ENCODE assay signal across 8 cellular contexts in genomic region chr17:56833812-56834379, GRCh38. TPM values are rescaled to one million over a fixed set of nuclear protein-coding genes. Genes with fewer than 3 reads are reported as not detected.
DNase-seq lines count a peak whose midpoint lies in the region; ATAC-seq, FAIRE-seq and TF ChIP-seq lines count a peak whose summit lies in the region.

Gene C17orf67 (minus strand): TSS chr17:56833920. CDS start chr17:56815810, 18,110 bp downstream.
Gene DGKE (plus strand): TSS chr17:56834151. CDS start chr17:56834796, 645 bp downstream.

- CTCF ChIA-PET in endothelial cell of umbilical vein (lab: Charles Lee), result interaction anchor here (0.6 to 7.8 kb wide), 7 partner anchors 8 to 894 kb away, joined by 3 to 71 read pairs (median 4); partner anchors contain the start of gene TRIM25

- no peaks in the 10 kb centered on the region for H3K9me3 ChIP-seq in endothelial cell of umbilical vein (replicated peaks; ENCODE audit: control insufficient read depth, insufficient read depth, low read length)
- no peaks in the 10 kb centered on the region for H3K9me3 ChIP-seq in mononuclear cell (ENCODE audit: low read depth, low read length)

- dilution Hi-C loops in endothelial cell of umbilical vein (cut with MboI; ENCODE audit: extremely low pct_ligation_motif_present, low sequenced_read_pairs), result no loop called here

- peaks cover 29% of the 10 kb centered on the region for H3K79me2 ChIP-seq in endothelial cell of umbilical vein (ENCODE audit: control insufficient read depth, insufficient read depth, low read length)

- H3K27ac ChIP-seq in endothelial cell of umbilical vein (ENCODE audit: insufficient read depth, low read depth, low read length), result peak within 1 kb of the TSS; percentile 83

- H4K20me1 ChIP-seq in endothelial cell of umbilical vein (replicated peaks; ENCODE audit: control insufficient read depth, extremely low read depth, insufficient read depth, low read length), result no peaks in the 10 kb centered on the region

- no peak for TF ChIP-seq CTCF in endothelial cell of umbilical vein (IDR thresholded peaks at IDR 0.05; ENCODE audit: extremely low read depth in 1 of 2, insufficient read depth in 1 of 2, low read depth in 1 of 2, low read length in 2 of 2)

- intact Hi-C loops in endothelial cell of umbilical vein (cut with micrococcal nuclease), result loop anchor here (1.0 kb wide), 4 partner anchors 15 to 103 kb away; partner anchors contain the start of gene TRIM25

- peak; percentile 56 for TF ChIP-seq POLR2A in endothelial cell of umbilical vein (IDR thresholded peaks at IDR 0.05; ENCODE audit: low read depth, low read length)

- peak within 1 kb of the TSS; percentile 81 for H3K4me2 ChIP-seq in endothelial cell of umbilical vein (ENCODE audit: insufficient read depth, low read length)

- ATAC-seq in GM21390 (IDR thresholded peaks at IDR 0.05; ENCODE audit: unreplicated experiment), result peak; percentile 64

- DNase-seq in Caki2 (ENCODE audit: low read depth), result peak; percentile 88
- peak; percentile 99 for DNase-seq in HTR-8/SVneo (ENCODE audit: insufficient read length, low spot score)
- peak; percentile 83 to 92 for DNase-seq in NOMO-1 (lab: John Stamatoyannopoulos, UW; ENCODE audit: unreplicated experiment in 2 of 2)
- peak; percentile 99 for DNase-seq in activated CD8-positive, alpha-beta memory T cell treated with anti-CD3 and anti-CD28 coated beads, Interleukin-2, amount 50 U/mL, for 48 hours
- peak; percentile 97 for DNase-seq in endothelial cell of umbilical vein (ENCODE audit: low read depth, low spot score)
- DNase-seq in stimulated activated CD8-positive, alpha-beta memory T cell treated with anti-CD3 and anti-CD28 coated beads, Interleukin-2, amount 100 ng/mL, for 48 hours (ENCODE audit: low read depth in 2 of 2), result peak; percentile 98 to 99

- BruUV-seq in endothelial cell of umbilical vein (replicated peaks; lab: Mats Ljungman, UMichigan), result no TSS peak

- H3K4me3 ChIP-seq in endothelial cell of umbilical vein (replicated peaks in 1 of 3; ENCODE audit: insufficient read depth in 1 of 3, low read depth in 1 of 3, low read length in 3 of 3), result peak within 1 kb of the TSS; percentile 76 to 77 (median 77)
- H3K4me3 ChIP-seq in mononuclear cell (ENCODE audit: low read length), result peak within 1 kb of the TSS; percentile 69

- POLR2A ChIA-PET in endothelial cell of umbilical vein (lab: Charles Lee), result interaction anchor here (0.6 to 1.8 kb wide), 4 partner anchors 34 to 1159 kb away, joined by 3 to 7 read pairs (median 6); partner anchors contain the start of gene TRIM25

- peak; percentile 100 for FAIRE-seq in HTR-8/SVneo (lab: Jason Lieb, UNC)
- peak; percentile 85 for FAIRE-seq in endothelial cell of umbilical vein (lab: Jason Lieb, UNC)

- H3K36me3 ChIP-seq in endothelial cell of umbilical vein (ENCODE audit: control insufficient read depth in 2 of 2, extremely low read depth in 1 of 2, insufficient read depth in 2 of 2, low read length in 2 of 2), result peaks cover 0 to 2% of the 10 kb centered on the region in 2 experiments

- H3K9me1 ChIP-seq in endothelial cell of umbilical vein (replicated peaks; ENCODE audit: control insufficient read depth, extremely low read depth, insufficient read depth, low read length), result no peaks in the 10 kb centered on the region

- H3K27me3 ChIP-seq in endothelial cell of umbilical vein (ENCODE audit: control insufficient read depth in 2 of 2, insufficient read depth in 2 of 2, low read length in 2 of 2) (no peaks in the 10 kb centered on the region), mononuclear cell (ENCODE audit: insufficient read depth, low read length) (no peaks in the 10 kb centered on the region)

- peak within 1 kb of the TSS; percentile 84 for H2AFZ ChIP-seq in endothelial cell of umbilical vein (ENCODE audit: low read depth, low read length)

- H3K4me1 ChIP-seq in endothelial cell of umbilical vein (ENCODE audit: control insufficient read depth, extremely low read depth, insufficient read depth, low read length) (peaks cover 45% of the 10 kb centered on the region), mononuclear cell (ENCODE audit: insufficient read depth, low read length) (peaks cover 35% of the 10 kb centered on the region)

- peak within 1 kb of the TSS; percentile 83 for H3K9ac ChIP-seq in endothelial cell of umbilical vein (replicated peaks; ENCODE audit: extremely low read depth, insufficient read depth, low read length)

- in situ Hi-C loops in Caki2 (cut with HindIII; ENCODE audit: low pct_unique_long_range_greater_than_20kb, low sequenced_read_pairs), result no loop called here

TF ChIP-seq in endothelial cell of umbilical vein, 7 proteins besides CTCF, POLR2A, EP300 and RAD21:
- peak; percentile 79 for TF ChIP-seq POLR2AphosphoS5 (IDR thresholded peaks at IDR 0.05; ENCODE audit: insufficient read depth, low read depth, low read length)
- TF ChIP-seq JUN (IDR thresholded peaks at IDR 0.05; ENCODE audit: borderline replicate concordance, insufficient read depth, insufficient read length, low read depth), result no peak
- no peak for TF ChIP-seq MYC (IDR thresholded peaks at IDR 0.05; ENCODE audit: low read depth, low read length)
- TF ChIP-seq, protein P1, sequence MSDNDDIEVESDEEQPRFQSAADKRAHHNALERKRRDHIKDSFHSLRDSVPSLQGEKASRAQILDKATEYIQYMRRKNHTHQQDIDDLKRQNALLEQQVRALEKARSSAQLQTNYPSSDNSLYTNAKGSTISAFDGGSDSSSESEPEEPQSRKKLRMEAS (IDR thresholded peaks at IDR 0.05; ENCODE audit: insufficient read depth, insufficient read length), result peak; percentile 52
- no peak for TF ChIP-seq EZH2 (IDR thresholded peaks at IDR 0.05; ENCODE audit: borderline replicate concordance, low read depth, low read length, severe bottlenecking)

RNA-seq across cellular contexts. Expression of gene C17orf67, which starts in this region (rescaled TPM):
- 3.2 and 3.5 TPM in 2 replicates for total RNA-seq in Caki2 (2014; rRNA removed; shearing (Covaris generic); ENCODE audit: low replicate concordance)
- 5.6 and 5.8 TPM in 2 replicates for total RNA-seq in endothelial cell of umbilical vein
- polyA plus RNA-seq in endothelial cell of umbilical vein, result 1.9 and 2.4 TPM in 2 replicates
- polyA plus RNA-seq in endothelial cell of umbilical vein (2011; cell fraction: cytosol; rRNA removed), result 0.71 and 0.86 TPM in 2 replicates
- 7.7 and 9.4 TPM in 2 replicates for polyA plus RNA-seq in endothelial cell of umbilical vein (2011; cell fraction: nucleus; rRNA removed)
- polyA plus RNA-seq in endothelial cell of umbilical vein (2012), result 1.3 and 2.1 TPM in 2 replicates
- 1.0 and 1.4 TPM in 2 replicates for polyA minus RNA-seq in endothelial cell of umbilical vein
- polyA minus RNA-seq in endothelial cell of umbilical vein (2011; cell fraction: cytosol; rRNA and poly(A)+ RNA removed), result 1.1 TPM
- polyA minus RNA-seq in endothelial cell of umbilical vein (2011; cell fraction: nucleus; rRNA and poly(A)+ RNA removed), result 1.8 and 2.4 TPM in 2 replicates
- 1.5 TPM for total RNA-seq in mononuclear cell

RNA-seq across cellular contexts. Expression of gene DGKE, which starts in this region (rescaled TPM):
- total RNA-seq in Caki2 (2014; rRNA removed; shearing (Covaris generic); ENCODE audit: low replicate concordance), result 0.12 and 8.7 TPM in 2 replicates
- total RNA-seq in endothelial cell of umbilical vein, result 20.3 and 22.9 TPM in 2 replicates
- 4.9 and 6.4 TPM in 2 replicates for polyA plus RNA-seq in endothelial cell of umbilical vein
- polyA plus RNA-seq in endothelial cell of umbilical vein (2011; cell fraction: cytosol; rRNA removed), result 2.0 and 2.8 TPM in 2 replicates
- 36.7 and 44.1 TPM in 2 replicates for polyA plus RNA-seq in endothelial cell of umbilical vein (2011; cell fraction: nucleus; rRNA removed)
- polyA plus RNA-seq in endothelial cell of umbilical vein (2012), result 5.0 and 7.9 TPM in 2 replicates
- 11.6 and 14.3 TPM in 2 replicates for polyA minus RNA-seq in endothelial cell of umbilical vein
- polyA minus RNA-seq in endothelial cell of umbilical vein (2011; cell fraction: cytosol; rRNA and poly(A)+ RNA removed), result 1.9 TPM
- polyA minus RNA-seq in endothelial cell of umbilical vein (2011; cell fraction: nucleus; rRNA and poly(A)+ RNA removed), result 34.8 and 40.2 TPM in 2 replicates
- 19.4 TPM for total RNA-seq in mononuclear cell

Comparison
In these comparisons a context has a peak if more than half of its experiments do, and no peak if none do; other contexts are left out.
1. Peak in every context shown above with its lines: DNase-seq, ATAC-seq, H3K4me3 ChIP-seq and H3K27ac ChIP-seq.